9 cellular contexts compared by ENCODE assay signal in genomic region chr10:103852189-103852711, GRCh38. TPM values are rescaled to one million over a fixed set of nuclear protein-coding genes. Genes with fewer than 3 reads are reported as not detected.
A peak's percentile ranks its signal among the peaks of the same experiment; 100 is the strongest.
DNase-seq lines count a peak whose midpoint lies in the region; TF ChIP-seq lines count a peak whose summit lies in the region.
"Had no signal": no experiment of that assay in that cellular context is flagged by ENCODE, and none has a peak within 500 bp of the region (broad histone marks: within the 10 kb centered on the region; RNA-seq: fewer than 3 reads in every experiment).

No MANE protein-coding gene starts in this region.

- no peak for DNase-seq in mammary epithelial cell
- DNase-seq in breast epithelium (ENCODE audit: low spot score in 2 of 2) = no peak
- DNase-seq in fibroblast of gingiva (ENCODE audit: low read depth) = peak; percentile 67
- DNase-seq in uterus = peak in 1 of 2 donors; percentile 54
- no peak for DNase-seq in glomerular visceral epithelial cell (ENCODE audit: extremely low spot score)
- DNase-seq in NCI-H524 (lab: John Stamatoyannopoulos, UW) = no peak
- no peak for DNase-seq in erythroblast (lab: John Stamatoyannopoulos, UW)
- DNase-seq: NCI-H510A had no signal

- H3K9me3 ChIP-seq in mammary epithelial cell (replicated peaks; ENCODE audit: insufficient read depth, low read length) (no peaks in the 10 kb centered on the region), breast epithelium (no peaks in the 10 kb centered on the region), muscle layer of colon (ENCODE audit: low read length) (no peaks in the 10 kb centered on the region), uterus (no peaks in the 10 kb centered on the region)

- peak overlapping the region; percentile 82 for H3K4me2 ChIP-seq in mammary epithelial cell (ENCODE audit: insufficient read depth, low read depth, low read length)

- H4K20me1 ChIP-seq in mammary epithelial cell (ENCODE audit: insufficient read depth, low read length) = no peaks in the 10 kb centered on the region

- intact Hi-C loops in mammary epithelial cell (cut with micrococcal nuclease) = loop anchor here (5.0 kb wide), 1 partner anchor 50 kb away; no protein-coding TSS in a partner anchor
- intact Hi-C loops in breast epithelium (cut with DNase I; ENCODE audit: low total_unique reads) = no loop called here
- intact Hi-C loops in uterus (cut with DNase I; ENCODE audit: low total_unique reads) = no loop called here

- CTCF ChIA-PET in mammary epithelial cell (lab: Charles Lee; ENCODE audit: low non-redundant PET) = interaction anchor here (1.0 kb wide), 1 partner anchor 71 kb away, joined by 3 read pairs; no protein-coding TSS in a partner anchor

- H3K27ac ChIP-seq in mammary epithelial cell (ENCODE audit: insufficient read depth, low read depth, low read length) = peak overlapping the region; percentile 64
- peak overlapping the region in 1 of 2 donors; percentile 75 for H3K27ac ChIP-seq in breast epithelium
- H3K27ac ChIP-seq in muscle layer of colon (ENCODE audit: low read depth, low read length) = peak overlapping the region; percentile 68
- peak overlapping the region; percentile 20 to 63 for H3K27ac ChIP-seq in uterus

- H3K79me2 ChIP-seq in mammary epithelial cell (ENCODE audit: insufficient read depth, low read length) = peaks cover 79% of the 10 kb centered on the region

- dilution Hi-C loops in mammary epithelial cell (cut with HindIII; ENCODE audit: low sequenced_read_pairs) = loop anchor here (25.0 kb wide), 1 partner anchor 115 kb away; no protein-coding TSS in a partner anchor

- peak overlapping the region; percentile 88 for H3K9ac ChIP-seq in mammary epithelial cell (ENCODE audit: insufficient read depth, low read length)
- no peak overlapping the region for H3K9ac ChIP-seq in muscle layer of colon (ENCODE audit: low read length)

- BruUV-seq in mammary epithelial cell (replicated peaks; lab: Mats Ljungman, UMichigan) = no TSS peak

- H3K4me1 ChIP-seq in mammary epithelial cell (ENCODE audit: insufficient read depth, low read length) = peaks cover 55% of the 10 kb centered on the region
- H3K4me1 ChIP-seq in breast epithelium = peaks cover 4 to 17% of the 10 kb centered on the region in 2 donors
- H3K4me1 ChIP-seq in muscle layer of colon (ENCODE audit: insufficient read depth, low read length) = peaks cover 62% of the 10 kb centered on the region
- H3K4me1 ChIP-seq in uterus = no peaks in the 10 kb centered on the region

- H3K36me3 ChIP-seq in mammary epithelial cell (ENCODE audit: insufficient read depth, low read length) (peaks cover 10% of the 10 kb centered on the region), breast epithelium (no peaks in the 10 kb centered on the region), muscle layer of colon (ENCODE audit: insufficient read depth, low read length) (no peaks in the 10 kb centered on the region), uterus (no peaks in the 10 kb centered on the region)

- WGBS in mammary epithelial cell (ENCODE audit: low coverage, missing lambda C conversion rate) = 75% methylated on average over 9 of the region's 11 CpGs

- no peak overlapping the region for H2AFZ ChIP-seq in mammary epithelial cell (ENCODE audit: low read depth, low read length)

- H3K4me3 ChIP-seq in mammary epithelial cell (replicated peaks in 1 of 3; ENCODE audit: insufficient read depth in 1 of 3, low read depth in 2 of 3, low read length in 3 of 3) (peak overlapping the region; percentile 54 to 87 (median 72)), breast epithelium (no peak overlapping the region), muscle layer of colon (ENCODE audit: low read depth in 1 of 2, low read length in 2 of 2) (peak overlapping the region in 1 of 2 donors; percentile 6), uterus (no peak overlapping the region)

- TF ChIP-seq CTCF in mammary epithelial cell (conservative IDR thresholded peaks at IDR 0.05 in 1 of 2, IDR thresholded peaks at IDR 0.05 in 1 of 2; ENCODE audit: extremely low read depth in 1 of 2, insufficient read depth in 1 of 2, low read depth in 1 of 2, low read length in 2 of 2) (no peak), breast epithelium (IDR thresholded peaks at IDR 0.05) (no peak), uterus (IDR thresholded peaks at IDR 0.05) (no peak)

- in situ Hi-C loops in mammary epithelial cell (cut with MboI; ENCODE audit: low sequenced_read_pairs in 2 of 2) = loop anchor here in 1 of 2 donors (5.0 to 10.0 kb wide), 2 partner anchors 60 to 137 kb away; no protein-coding TSS in a partner anchor

- TF ChIP-seq POLR2A in breast epithelium (IDR thresholded peaks at IDR 0.05) (no peak), uterus (IDR thresholded peaks at IDR 0.05) (no peak), erythroblast (IDR thresholded peaks at IDR 0.05; ENCODE audit: low read length) (no peak)

- H3K27me3 ChIP-seq in mammary epithelial cell (ENCODE audit: insufficient read depth, low read length) = no peaks in the 10 kb centered on the region
- H3K27me3 ChIP-seq in breast epithelium = no peaks in the 10 kb centered on the region
- H3K27me3 ChIP-seq in muscle layer of colon (ENCODE audit: control insufficient read depth in 1 of 2, insufficient read depth in 2 of 2, low read length in 2 of 2) = no peaks in the 10 kb centered on the region
- H3K27me3 ChIP-seq in uterus = no peaks in the 10 kb centered on the region

RNA-seq across cellular contexts. Expression of gene SH3PXD2A, which starts 3.1 kb away (rescaled TPM):
- total RNA-seq in mammary epithelial cell (100 to 1,000 TPM in 1 of 2 donors, 10 to 100 TPM in 1; 72.2 to 116 TPM), breast epithelium (10 to 100 TPM; 14.3 to 30.5 (median 14.7) TPM), uterus (100 to 1,000 TPM in 1 of 4 donors, 10 to 100 TPM in 3; 12.6 to 117 (median 46.6) TPM)
- 35.3 TPM for polyA plus RNA-seq in mammary epithelial cell
- 112 TPM for polyA minus RNA-seq in mammary epithelial cell

Comparison
In these comparisons a context has a peak if more than half of its experiments do, and no peak if none do; other contexts are left out.
1. H3K4me3 ChIP-seq: peak in mammary epithelial cell (3 of 3); none in breast epithelium (0 of 3) and uterus (0 of 2).